In the genomic region with DNA sequence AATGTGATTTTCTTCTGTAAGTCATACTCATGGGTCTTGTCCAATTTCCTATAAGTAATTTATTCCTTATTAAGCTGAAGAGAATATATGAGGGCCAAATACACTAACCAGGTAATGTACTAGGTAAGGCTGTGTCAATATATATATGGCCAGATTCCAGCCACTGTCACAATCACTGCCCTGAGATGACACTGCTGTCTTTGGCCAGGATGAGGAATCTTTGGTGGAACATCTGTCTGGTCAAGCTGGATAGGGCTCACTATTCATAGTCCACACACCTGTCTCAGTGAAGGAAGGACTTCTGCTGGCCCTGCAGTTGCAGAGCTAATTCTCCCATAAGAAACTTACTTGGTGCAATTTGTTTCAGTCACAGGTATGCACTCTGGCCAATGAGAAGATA, we compare ENCODE assay signal across 1 cellular context.
TF ChIP-seq lines count a peak whose summit lies in the region.

No MANE protein-coding gene starts in this region.

TF ChIP-seq in GM12878, 131 proteins besides CTCF, POLR2A, EP300 and RAD21 (continued from another document):
- TF ChIP-seq NR2C2 (IDR thresholded peaks at IDR 0.05; ENCODE audit: borderline replicate concordance, control insufficient read depth, insufficient read length, low read depth) (no peak), TCF7 (IDR thresholded peaks at IDR 0.05; ENCODE audit: borderline replicate concordance) (no peak), TAF1 (IDR thresholded peaks at IDR 0.05; ENCODE audit: borderline replicate concordance, low read depth, low read length) (no peak), STAT1 (conservative IDR thresholded peaks at IDR 0.05) (no peak), CBX5 (IDR thresholded peaks at IDR 0.05; ENCODE audit: low read depth) (no peak), E2F4 (IDR thresholded peaks at IDR 0.05; ENCODE audit: low read depth, low read length) (no peak)
